ENCODE assay signal across 22 cellular contexts in genomic region chr1:28917757-28918118, GRCh38. TPM values are rescaled to one million over a fixed set of nuclear protein-coding genes. Genes with fewer than 3 reads are reported as not detected.
DNase-seq lines count a peak whose midpoint lies in the region; ATAC-seq, FAIRE-seq and TF ChIP-seq lines count a peak whose summit lies in the region.
"Had no signal": no experiment of that assay in that cellular context is flagged by ENCODE, and none has a peak within 500 bp of the region (broad histone marks: within the 10 kb centered on the region; RNA-seq: fewer than 3 reads in every experiment).

No MANE protein-coding gene starts in this region.

- CTCF ChIA-PET in activated CD8-positive, alpha-beta memory T cell treated with anti-CD3 and anti-CD28 coated beads, Interleukin-2, amount 10 ng/mL, durations not matched to agents 7 days and 5 days (lab: Charles Lee) = interaction anchor here (1.0 to 2.3 kb wide), 3 partner anchors 36 to 285 kb away, joined by 3 to 5 read pairs (median 3); no protein-coding TSS in a partner anchor
- CTCF ChIA-PET in HepG2 (lab: Yijun Ruan, JAX; ENCODE audit: low intra/inter-chr PET ratio, low total read pairs) = no interaction called here

- FAIRE-seq in bronchial epithelial cell (lab: Jason Lieb, UNC) = no peak
- no peak for FAIRE-seq in HepG2 (lab: Jason Lieb, UNC)
- FAIRE-seq: astrocyte, GM12891, H1, islet of Langerhans had no signal

- no peaks in the 10 kb centered on the region for H3K9me3 Mint-ChIP-seq in activated CD8-positive, alpha-beta memory T cell treated with anti-CD3 and anti-CD28 coated beads, Interleukin-2, amount 10 ng/mL, durations not matched to agents 7 days and 5 days (ENCODE audit: low read depth)
- H3K9me3 Mint-ChIP-seq in activated CD4-positive, alpha-beta T cell treated with anti-CD3 and anti-CD28 coated beads, Interleukin-2, amount 10 ng/mL, durations not matched to agents 24 days and 14 days = no peaks in the 10 kb centered on the region
- H3K9me3 Mint-ChIP-seq: dendritic cell treated with granulocyte-macrophage colony-stimulating factor and Interleukin-4, amounts not matched to agents 40 ng/mL and 50 ng/mL, for 4 days had no signal

- no peak for TF ChIP-seq POLR2A in HepG2 (IDR thresholded peaks at IDR 0.05; ENCODE audit: insufficient read depth in 1 of 2, low read depth in 2 of 2, low read length in 2 of 2)

- H3K36me3 ChIP-seq in bronchial epithelial cell (ENCODE audit: control insufficient read depth, insufficient read depth, low read length) (no peaks in the 10 kb centered on the region), HepG2 (replicated peaks in 1 of 2; ENCODE audit: control insufficient read depth in 1 of 2, insufficient read depth in 2 of 2, low read length in 2 of 2) (no peaks in the 10 kb centered on the region)
- H3K36me3 ChIP-seq: esophagus muscularis mucosa, Peyer's patch, sigmoid colon had no signal

- intact Hi-C loops in activated CD4-positive, alpha-beta T cell treated with anti-CD3 and anti-CD28 coated beads, Interleukin-2, amount 10 ng/mL, durations not matched to agents 24 days and 14 days (cut with micrococcal nuclease) = loop anchor here (1.0 kb wide), 1 partner anchor 45 kb away; no protein-coding TSS in a partner anchor
- intact Hi-C loops in HepG2 (cut with micrococcal nuclease; ENCODE audit: unreplicated experiment) = no loop called here

- TF ChIP-seq RAD21 in HepG2 (CRISPR knock-in tag; IDR thresholded peaks at IDR 0.05) = no peak

- H3K4me3 ChIP-seq in bronchial epithelial cell (ENCODE audit: low read depth, low read length) (no peak overlapping the region), HepG2 (replicated peaks in 1 of 3; ENCODE audit: insufficient read depth in 1 of 3, low read depth in 2 of 3, low read length in 3 of 3) (no peak overlapping the region)
- H3K4me3 ChIP-seq: esophagus muscularis mucosa, Peyer's patch, sigmoid colon had no signal

- BruUV-seq in HepG2 (replicated peaks; lab: Mats Ljungman, UMichigan) = no TSS peak

- H3K9ac ChIP-seq in HepG2 (ENCODE audit: insufficient read depth, low read depth, low read length) = no peak overlapping the region

- ATAC-seq in activated CD8-positive, alpha-beta memory T cell treated with anti-CD3 and anti-CD28 coated beads, Interleukin-2, amount 10 ng/mL, durations not matched to agents 7 days and 5 days = no peak
- ATAC-seq in HepG2 (no peak), HG03139 (IDR thresholded peaks at IDR 0.05; ENCODE audit: unreplicated experiment) (no peak)
- ATAC-seq: SK-N-SH treated with all-trans-retinoic acid at 6 μM for 48 hours had no signal

- peaks cover 39% of the 10 kb centered on the region for H3K4me1 Mint-ChIP-seq in activated CD8-positive, alpha-beta memory T cell treated with anti-CD3 and anti-CD28 coated beads, Interleukin-2, amount 10 ng/mL, durations not matched to agents 7 days and 5 days
- peaks cover 52% of the 10 kb centered on the region for H3K4me1 Mint-ChIP-seq in activated CD4-positive, alpha-beta T cell treated with anti-CD3 and anti-CD28 coated beads, Interleukin-2, amount 10 ng/mL, durations not matched to agents 24 days and 14 days

- H2AFZ ChIP-seq in HepG2 (ENCODE audit: low read length) = no peak overlapping the region

- WGBS in HepG2 (ENCODE audit: low lambda C conversion rate) = 88% methylated on average over 2 of the region's 2 CpGs

- H3K27me3 ChIP-seq in bronchial epithelial cell (ENCODE audit: control insufficient read depth, insufficient read depth, low read length) (no peaks in the 10 kb centered on the region), HepG2 (ENCODE audit: control insufficient read depth in 1 of 2, insufficient read depth in 2 of 2, low read length in 2 of 2) (no peaks in the 10 kb centered on the region; a peak in 1 of 5 replicates)
- H3K27me3 ChIP-seq: esophagus muscularis mucosa, Peyer's patch, sigmoid colon had no signal

- H3K27me3 Mint-ChIP-seq in activated CD8-positive, alpha-beta memory T cell treated with anti-CD3 and anti-CD28 coated beads, Interleukin-2, amount 10 ng/mL, durations not matched to agents 7 days and 5 days = no peaks in the 10 kb centered on the region
- H3K27me3 Mint-ChIP-seq in activated CD4-positive, alpha-beta T cell treated with anti-CD3 and anti-CD28 coated beads, Interleukin-2, amount 10 ng/mL, durations not matched to agents 24 days and 14 days = no peaks in the 10 kb centered on the region

- no peaks in the 10 kb centered on the region for H3K9me3 ChIP-seq in HepG2 (ENCODE audit: low read length)
- H3K9me3 ChIP-seq: Caco-2, esophagus muscularis mucosa, Peyer's patch, sigmoid colon had no signal

- no peak overlapping the region for H3K4me3 Mint-ChIP-seq in activated CD8-positive, alpha-beta memory T cell treated with anti-CD3 and anti-CD28 coated beads, Interleukin-2, amount 10 ng/mL, durations not matched to agents 7 days and 5 days
- peak overlapping the region; percentile 58 for H3K4me3 Mint-ChIP-seq in activated CD4-positive, alpha-beta T cell treated with anti-CD3 and anti-CD28 coated beads, Interleukin-2, amount 10 ng/mL, durations not matched to agents 24 days and 14 days
- H3K4me3 Mint-ChIP-seq: dendritic cell treated with granulocyte-macrophage colony-stimulating factor and Interleukin-4, amounts not matched to agents 40 ng/mL and 50 ng/mL, for 4 days had no signal

- H3K27ac Mint-ChIP-seq in activated CD8-positive, alpha-beta memory T cell treated with anti-CD3 and anti-CD28 coated beads, Interleukin-2, amount 10 ng/mL, durations not matched to agents 7 days and 5 days = no peak overlapping the region
- H3K27ac Mint-ChIP-seq in activated CD4-positive, alpha-beta T cell treated with anti-CD3 and anti-CD28 coated beads, Interleukin-2, amount 10 ng/mL, durations not matched to agents 24 days and 14 days = peak overlapping the region; percentile 41
- H3K27ac Mint-ChIP-seq: dendritic cell treated with granulocyte-macrophage colony-stimulating factor and Interleukin-4, amounts not matched to agents 40 ng/mL and 50 ng/mL, for 4 days had no signal

- peaks cover 1% of the 10 kb centered on the region for H3K36me3 Mint-ChIP-seq in activated CD8-positive, alpha-beta memory T cell treated with anti-CD3 and anti-CD28 coated beads, Interleukin-2, amount 10 ng/mL, durations not matched to agents 7 days and 5 days
- H3K36me3 Mint-ChIP-seq in activated CD4-positive, alpha-beta T cell treated with anti-CD3 and anti-CD28 coated beads, Interleukin-2, amount 10 ng/mL, durations not matched to agents 24 days and 14 days (ENCODE audit: low read depth) = peaks cover 16% of the 10 kb centered on the region

- peaks cover 65% of the 10 kb centered on the region for H3K79me2 ChIP-seq in HepG2 (ENCODE audit: insufficient read depth, low read length)

- H3K27ac ChIP-seq in HepG2 (ENCODE audit: extremely low read length, insufficient read depth, low read length) = no peak overlapping the region
- H3K27ac ChIP-seq: esophagus muscularis mucosa, Peyer's patch, sigmoid colon had no signal

- H4K20me1 ChIP-seq in HepG2 (ENCODE audit: insufficient read depth, low read length) = no peaks in the 10 kb centered on the region; the same call in 1 of the 2 replicates

- peak; percentile 45 for DNase-seq in activated CD8-positive, alpha-beta memory T cell treated with anti-CD3 and anti-CD28 coated beads for 24 hours
- no peak for DNase-seq in activated CD8-positive, alpha-beta memory T cell treated with anti-CD3 and anti-CD28 coated beads, Interleukin-2, amount 10 ng/mL, durations not matched to agents 7 days and 5 days
- DNase-seq in activated CD4-positive, alpha-beta T cell treated with anti-CD3 and anti-CD28 coated beads, Interleukin-2, amount 10 ng/mL, durations not matched to agents 24 days and 14 days = no peak
- DNase-seq in bronchial epithelial cell (ENCODE audit: low read depth) = peak; percentile 58
- DNase-seq in stimulated activated CD4-positive, alpha-beta T cell treated with anti-CD3 and anti-CD28 coated beads, Interleukin-4, amount 100 ng/mL, for 1 hour = peak; percentile 6
- no peak for DNase-seq in HepG2 (ENCODE audit: low spot score)
- DNase-seq in T-helper 9 cell = no peak
- DNase-seq: ACHN, Caco-2, NCI-H2029 treated with DMSO at 0.1 percent for 48 hours, NCI-H526, nucleus accumbens, Peyer's patch, sigmoid colon had no signal

- TF ChIP-seq EP300 in HepG2 (IDR thresholded peaks at IDR 0.05; ENCODE audit: low read depth in 2 of 2, low read length in 2 of 2) (no peak), HepG2 (CRISPR knock-in tag; IDR thresholded peaks at IDR 0.05; ENCODE audit: borderline replicate concordance) (no peak)

- POLR2A ChIA-PET in HepG2 (lab: Yijun Ruan, JAX) = no interaction called here

- in situ Hi-C loops in HepG2 (cut with HindIII; ENCODE audit: extremely low pct_ligation_motif_present, low pct_unique_long_range_greater_than_20kb) = no loop called here

- H3K4me2 ChIP-seq in HepG2 (ENCODE audit: low read depth, low read length) = no peak overlapping the region

- H3K4me1 ChIP-seq in HepG2 (ENCODE audit: insufficient read depth, low read length) = peaks cover 43% of the 10 kb centered on the region

- TF ChIP-seq CTCF in bronchial epithelial cell (IDR thresholded peaks at IDR 0.05; ENCODE audit: insufficient read depth, low read length, severe bottlenecking) (no peak), HepG2 (CRISPR knock-in tag; IDR thresholded peaks at IDR 0.05) (no peak)

RNA-seq across cellular contexts. Expression of gene EPB41, which starts 3.4 kb away (rescaled TPM):
- 10 to 100 TPM; 73.7 to 83.8 TPM for total RNA-seq in activated CD8-positive, alpha-beta memory T cell treated with anti-CD3 and anti-CD28 coated beads, Interleukin-2, amount 10 ng/mL, durations not matched to agents 7 days and 5 days
- total RNA-seq in activated CD4-positive, alpha-beta T cell treated with anti-CD3 and anti-CD28 coated beads, Interleukin-2, amount 10 ng/mL, durations not matched to agents 24 days and 14 days = 79.1 and 79.7 TPM in 2 replicates
- 21.6 and 28.9 TPM in 2 replicates for total RNA-seq in bronchial epithelial cell
- total RNA-seq in HepG2 (2016; rRNA removed; fragmentation: Illumina TruSeq; extraction: Trizol) = 34.5 and 51.4 TPM in 2 replicates
- total RNA-seq in HepG2 (2016; cell fraction: cytosol; rRNA removed; fragmentation: Illumina TruSeq; extraction: Trizol; ENCODE audit: low read depth) = 9.0 and 9.5 TPM in 2 replicates
- 34.2 and 48.2 TPM in 2 replicates for total RNA-seq in HepG2 (2016; cell fraction: insoluble cytoplasmic fraction; rRNA removed; fragmentation: Illumina TruSeq; extraction: Trizol)
- total RNA-seq in HepG2 (2016; cell fraction: membrane; rRNA removed; fragmentation: Illumina TruSeq; extraction: Trizol) = 15.6 and 16.3 TPM in 2 replicates
- 27.9 and 32.7 TPM in 2 replicates for total RNA-seq in HepG2 (2016; cell fraction: nucleus; rRNA removed; fragmentation: Illumina TruSeq; extraction: Trizol)
- polyA plus RNA-seq in HepG2 (2011; rRNA removed) = 38.5 and 46.7 TPM in 2 replicates
- polyA plus RNA-seq in HepG2 (2011; cell fraction: cytosol; rRNA removed) = 23.2 and 32.0 TPM in 2 replicates
- polyA plus RNA-seq in HepG2 (2011; cell fraction: nucleus; rRNA removed) = 25.8 and 30.0 TPM in 2 replicates
- 22.0 and 22.4 TPM in 2 replicates for polyA plus RNA-seq in HepG2 (2012)
- 0.94 and 1.2 TPM in 2 replicates for polyA plus RNA-seq in HepG2 (2016; cell fraction: cytosol; fragmentation: Illumina TruSeq; extraction: Trizol; ENCODE audit: low read depth)
- polyA plus RNA-seq in HepG2 (2016; cell fraction: insoluble cytoplasmic fraction; fragmentation: Illumina TruSeq; extraction: Trizol; ENCODE audit: low read depth) = 30.5 and 31.1 TPM in 2 replicates
- polyA plus RNA-seq in HepG2 (2016; cell fraction: membrane; fragmentation: Illumina TruSeq; extraction: Trizol; ENCODE audit: low read depth) = 4.9 and 5.6 TPM in 2 replicates
- 29.4 and 29.5 TPM in 2 replicates for polyA plus RNA-seq in HepG2 (2016; cell fraction: nucleus; fragmentation: Illumina TruSeq; extraction: Trizol; ENCODE audit: insufficient read depth, low read depth)
- polyA minus RNA-seq in HepG2 (2011; rRNA and poly(A)+ RNA removed; ENCODE audit: low replicate concordance) = 24.7 and 34.0 TPM in 2 replicates
- 34.3 and 35.4 TPM in 2 replicates for polyA minus RNA-seq in HepG2 (2011; cell fraction: cytosol; rRNA and poly(A)+ RNA removed)
- 56.5 and 61.2 TPM in 2 replicates for polyA minus RNA-seq in HepG2 (2011; cell fraction: nucleus; rRNA and poly(A)+ RNA removed)

Comparison
In these comparisons a context has a peak if more than half of its experiments do, and no peak if none do; other contexts are left out.
1. DNase-seq: peak in activated CD8-positive, alpha-beta memory T cell treated with anti-CD3 and anti-CD28 coated beads for 24 hours (single experiment), bronchial epithelial cell (single experiment) and stimulated activated CD4-positive, alpha-beta T cell treated with anti-CD3 and anti-CD28 coated beads, Interleukin-4, amount 100 ng/mL, for 1 hour (single experiment); none in activated CD8-positive, alpha-beta memory T cell treated with anti-CD3 and anti-CD28 coated beads, Interleukin-2, amount 10 ng/mL, durations not matched to agents 7 days and 5 days (single experiment), activated CD4-positive, alpha-beta T cell treated with anti-CD3 and anti-CD28 coated beads, Interleukin-2, amount 10 ng/mL, durations not matched to agents 24 days and 14 days (single experiment), HepG2 (single experiment) and T-helper 9 cell (single experiment).